ENCODE assay signal across 8 cellular contexts in the genomic region with DNA sequence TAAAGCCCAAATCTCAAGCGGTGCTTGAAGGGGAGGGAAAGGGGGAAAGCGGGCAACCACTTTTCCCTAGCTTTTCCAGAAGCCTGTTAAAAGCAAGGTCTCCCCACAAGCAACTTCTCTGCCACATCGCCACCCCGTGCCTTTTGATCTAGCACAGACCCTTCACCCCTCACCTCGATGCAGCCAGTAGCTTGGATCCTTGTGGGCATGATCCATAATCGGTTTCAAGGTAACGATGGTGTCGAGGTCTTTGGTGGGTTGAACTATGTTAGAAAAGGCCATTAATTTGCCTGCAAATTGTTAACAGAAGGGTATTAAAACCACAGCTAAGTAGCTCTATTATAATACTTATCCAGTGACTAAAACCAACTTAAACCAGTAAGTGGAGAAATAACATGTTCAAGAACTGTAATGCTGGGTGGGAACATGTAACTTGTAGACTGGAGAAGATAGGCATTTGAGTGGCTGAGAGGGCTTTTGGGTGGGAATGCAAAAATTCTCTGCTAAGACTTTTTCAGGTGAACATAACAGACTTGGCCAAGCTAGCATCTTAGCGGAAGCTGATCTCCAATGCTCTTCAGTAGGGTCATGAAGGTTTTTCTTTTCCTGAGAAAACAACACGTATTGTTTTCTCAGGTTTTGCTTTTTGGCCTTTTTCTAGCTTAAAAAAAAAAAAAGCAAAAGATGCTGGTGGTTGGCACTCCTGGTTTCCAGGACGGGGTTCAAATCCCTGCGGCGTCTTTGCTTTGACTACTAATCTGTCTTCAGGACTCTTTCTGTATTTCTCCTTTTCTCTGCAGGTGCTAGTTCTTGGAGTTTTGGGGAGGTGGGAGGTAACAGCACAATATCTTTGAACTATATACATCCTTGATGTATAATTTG. TPM values are rescaled to one million over a fixed set of nuclear protein-coding genes. Genes with fewer than 3 reads are reported as not detected.
DNase-seq lines count a peak whose midpoint lies in the region; ATAC-seq and TF ChIP-seq lines count a peak whose summit lies in the region.

No MANE protein-coding gene starts in this region.

- H3K27ac Mint-ChIP-seq in stimulated activated naive CD8-positive, alpha-beta T cell treated with anti-CD3 and anti-CD28 coated beads, Interleukin-15, amount 100 ng/mL, for 72 hours: peak overlapping the region; percentile 59 to 95
- H3K27ac Mint-ChIP-seq in Calu3 (ENCODE audit: unreplicated experiment): no peak overlapping the region

- H3K79me2 ChIP-seq in hepatocyte: peaks cover 71% of the 10 kb centered on the region

- no peaks in the 10 kb centered on the region for H3K9me3 Mint-ChIP-seq in stimulated activated naive CD8-positive, alpha-beta T cell treated with anti-CD3 and anti-CD28 coated beads, Interleukin-15, amount 100 ng/mL, for 72 hours
- no peaks in the 10 kb centered on the region for H3K9me3 Mint-ChIP-seq in Calu3 (ENCODE audit: low read depth, unreplicated experiment)

- peaks cover 24% of the 10 kb centered on the region for H3K36me3 ChIP-seq in hepatocyte (replicated peaks; ENCODE audit: insufficient read depth, low read depth)

- peak overlapping the region; percentile 87 for H3K4me2 ChIP-seq in hepatocyte

- H3K9me3 ChIP-seq in hepatocyte (ENCODE audit: low read depth): no peaks in the 10 kb centered on the region

- no peaks in the 10 kb centered on the region for H3K4me1 ChIP-seq in hepatocyte (ENCODE audit: insufficient read depth)

- peaks cover 3% of the 10 kb centered on the region for H3K36me3 Mint-ChIP-seq in Calu3 (ENCODE audit: insufficient read depth, unreplicated experiment)

- DNase-seq in NCI-H2227 (lab: John Stamatoyannopoulos, UW; ENCODE audit: unreplicated experiment) (peak; percentile 35), NCI-H2227 treated with DMSO at 0.1 percent for 48 hours (lab: John Stamatoyannopoulos, UW) (no peak), hepatocyte (ENCODE audit: low spot score) (no peak), Calu3 (no peak)
- DNase-seq in stimulated activated naive CD8-positive, alpha-beta T cell treated with anti-CD3 and anti-CD28 coated beads, Interleukin-15, amount 100 ng/mL, for 72 hours: no peak
- DNase-seq in stimulated activated CD4-positive, alpha-beta T cell treated with anti-CD3 and anti-CD28 coated beads, Interleukin-4, amount 100 ng/mL, for 4 hours: no peak

- no peaks in the 10 kb centered on the region for H3K9me2 ChIP-seq in hepatocyte (replicated peaks; ENCODE audit: insufficient read depth)

- H4K20me1 ChIP-seq in hepatocyte (ENCODE audit: insufficient read depth, poor library complexity, severe bottlenecking): peaks cover 63% of the 10 kb centered on the region

- H3K27me3 Mint-ChIP-seq in stimulated activated naive CD8-positive, alpha-beta T cell treated with anti-CD3 and anti-CD28 coated beads, Interleukin-15, amount 100 ng/mL, for 72 hours: no peaks in the 10 kb centered on the region
- H3K27me3 Mint-ChIP-seq in Calu3 (ENCODE audit: unreplicated experiment): peaks cover 9% of the 10 kb centered on the region

- H3K27me3 ChIP-seq in hepatocyte: no peaks in the 10 kb centered on the region

- peaks cover 71% of the 10 kb centered on the region for H3K4me1 Mint-ChIP-seq in stimulated activated naive CD8-positive, alpha-beta T cell treated with anti-CD3 and anti-CD28 coated beads, Interleukin-15, amount 100 ng/mL, for 72 hours
- peaks cover 16% of the 10 kb centered on the region for H3K4me1 Mint-ChIP-seq in Calu3 (ENCODE audit: low read depth, unreplicated experiment)

- no peak overlapping the region for H2AFZ ChIP-seq in hepatocyte

- no TSS peak for BruUV-seq in Calu3 (replicated peaks; lab: Mats Ljungman, UMichigan)

- intact Hi-C loops in Calu3 (cut with micrococcal nuclease; ENCODE audit: unreplicated experiment): loop anchor here (2.0 to 5.0 kb wide), 2 partner anchors 38 to 77 kb away; no protein-coding TSS in a partner anchor

- WGBS in hepatocyte (ENCODE audit: low lambda C conversion rate, missing lambda C conversion rate): 37% methylated on average over 13 of the region's 13 CpGs

- TF ChIP-seq CTCF in VCaP (conservative IDR thresholded peaks at IDR 0.05) (no peak), hepatocyte (IDR thresholded peaks at IDR 0.05; ENCODE audit: poor library complexity) (no peak), Calu3 (IDR thresholded peaks at IDR 0.05; ENCODE audit: unreplicated experiment) (no peak)

- CTCF ChIA-PET in Calu3 (lab: Charles Lee): interaction anchor here (1.2 to 1.8 kb wide), 2 partner anchors 34 to 81 kb away, joined by 3 to 5 read pairs; no protein-coding TSS in a partner anchor

- peak overlapping the region in 1 of 2 donors; percentile 80 for H3K4me3 Mint-ChIP-seq in stimulated activated naive CD8-positive, alpha-beta T cell treated with anti-CD3 and anti-CD28 coated beads, Interleukin-15, amount 100 ng/mL, for 72 hours
- no peak overlapping the region for H3K4me3 Mint-ChIP-seq in Calu3 (ENCODE audit: low read depth, unreplicated experiment)

- no peak for ATAC-seq in stimulated activated naive CD8-positive, alpha-beta T cell treated with anti-CD3 and anti-CD28 coated beads, Interleukin-15, amount 100 ng/mL, for 72 hours
- no peak for ATAC-seq in GM18502 (IDR thresholded peaks at IDR 0.05; ENCODE audit: poor library complexity, unreplicated experiment)

- H3K27ac ChIP-seq in VCaP (peak overlapping the region; percentile 100), hepatocyte (peak overlapping the region; percentile 99)

- H3K4me3 ChIP-seq in hepatocyte: peak overlapping the region; percentile 74

RNA-seq across cellular contexts. Expression of gene MALAT1, which starts 6.8 kb away (rescaled TPM):
- 8,000 and 8,677 TPM in 2 replicates for total RNA-seq in hepatocyte
- polyA plus RNA-seq in hepatocyte: 16,690 and 29,129 TPM in 2 replicates
- 8,437 and 9,950 TPM in 2 replicates for total RNA-seq in Calu3 (2022)

RNA-seq across cellular contexts. Expression of gene SCYL1, which starts 19.2 kb away (rescaled TPM):
- total RNA-seq in hepatocyte (80.4 and 83.9 TPM in 2 replicates), Calu3 (2022) (47.8 and 53.6 TPM in 2 replicates)
- polyA plus RNA-seq in hepatocyte: 162 and 167 TPM in 2 replicates

RNA-seq across cellular contexts. Expression of gene LTBP3, which starts 52.5 kb away (rescaled TPM):
- 46.0 and 53.7 TPM in 2 replicates for total RNA-seq in hepatocyte
- 85.3 and 101 TPM in 2 replicates for polyA plus RNA-seq in hepatocyte
- 166 and 169 TPM in 2 replicates for total RNA-seq in Calu3 (2022)
